In the genomic region with DNA sequence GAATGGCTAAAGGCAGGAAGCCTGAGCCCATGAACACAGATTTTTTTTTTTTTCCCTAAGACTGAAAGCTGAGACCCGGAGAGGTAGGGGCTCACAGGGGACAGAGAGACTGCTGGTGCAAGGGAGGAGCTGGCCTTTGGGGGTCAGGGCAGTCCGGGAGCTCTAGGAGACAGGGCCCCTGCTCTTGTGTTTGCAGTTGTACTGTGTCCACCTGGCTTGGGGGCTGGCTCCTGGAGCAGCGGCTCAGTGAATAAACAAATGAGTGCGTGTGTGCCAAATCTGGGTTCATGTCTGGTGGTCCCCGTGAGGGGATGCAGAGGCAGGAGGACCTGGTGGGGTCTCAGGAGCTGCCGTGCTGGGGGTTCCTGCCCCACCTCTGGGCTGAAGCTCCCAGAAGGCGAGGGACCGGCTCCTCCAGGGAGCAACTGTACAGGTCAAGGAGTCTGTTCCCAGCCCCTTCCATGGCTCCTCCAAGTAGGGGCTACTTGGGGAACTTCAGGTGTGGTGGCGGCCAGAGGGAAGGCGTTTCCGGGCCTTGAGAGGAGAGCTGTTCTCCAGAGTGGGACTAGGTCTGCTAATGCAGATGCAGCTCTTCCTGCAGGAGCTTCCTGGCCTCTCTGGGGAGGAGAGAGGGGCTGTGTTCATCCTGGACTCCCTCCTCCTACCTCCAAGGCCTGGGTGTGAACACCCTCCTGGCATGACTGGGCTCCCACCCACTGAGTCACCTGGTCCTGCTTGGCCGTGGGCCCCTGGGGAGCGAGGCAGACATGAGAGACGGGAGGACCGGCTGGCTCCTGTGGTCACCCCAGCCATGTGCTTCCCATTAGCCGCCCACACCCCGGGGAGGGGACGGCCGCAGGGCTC, we compare ENCODE assay signal across 1 cellular context.
TF ChIP-seq lines count a peak whose summit lies in the region.

No MANE protein-coding gene starts in this region.

TF ChIP-seq in HepG2, 621 proteins besides CTCF, POLR2A, EP300 and RAD21 (continued from another document and continues in another):
- TF ChIP-seq, protein P1, sequence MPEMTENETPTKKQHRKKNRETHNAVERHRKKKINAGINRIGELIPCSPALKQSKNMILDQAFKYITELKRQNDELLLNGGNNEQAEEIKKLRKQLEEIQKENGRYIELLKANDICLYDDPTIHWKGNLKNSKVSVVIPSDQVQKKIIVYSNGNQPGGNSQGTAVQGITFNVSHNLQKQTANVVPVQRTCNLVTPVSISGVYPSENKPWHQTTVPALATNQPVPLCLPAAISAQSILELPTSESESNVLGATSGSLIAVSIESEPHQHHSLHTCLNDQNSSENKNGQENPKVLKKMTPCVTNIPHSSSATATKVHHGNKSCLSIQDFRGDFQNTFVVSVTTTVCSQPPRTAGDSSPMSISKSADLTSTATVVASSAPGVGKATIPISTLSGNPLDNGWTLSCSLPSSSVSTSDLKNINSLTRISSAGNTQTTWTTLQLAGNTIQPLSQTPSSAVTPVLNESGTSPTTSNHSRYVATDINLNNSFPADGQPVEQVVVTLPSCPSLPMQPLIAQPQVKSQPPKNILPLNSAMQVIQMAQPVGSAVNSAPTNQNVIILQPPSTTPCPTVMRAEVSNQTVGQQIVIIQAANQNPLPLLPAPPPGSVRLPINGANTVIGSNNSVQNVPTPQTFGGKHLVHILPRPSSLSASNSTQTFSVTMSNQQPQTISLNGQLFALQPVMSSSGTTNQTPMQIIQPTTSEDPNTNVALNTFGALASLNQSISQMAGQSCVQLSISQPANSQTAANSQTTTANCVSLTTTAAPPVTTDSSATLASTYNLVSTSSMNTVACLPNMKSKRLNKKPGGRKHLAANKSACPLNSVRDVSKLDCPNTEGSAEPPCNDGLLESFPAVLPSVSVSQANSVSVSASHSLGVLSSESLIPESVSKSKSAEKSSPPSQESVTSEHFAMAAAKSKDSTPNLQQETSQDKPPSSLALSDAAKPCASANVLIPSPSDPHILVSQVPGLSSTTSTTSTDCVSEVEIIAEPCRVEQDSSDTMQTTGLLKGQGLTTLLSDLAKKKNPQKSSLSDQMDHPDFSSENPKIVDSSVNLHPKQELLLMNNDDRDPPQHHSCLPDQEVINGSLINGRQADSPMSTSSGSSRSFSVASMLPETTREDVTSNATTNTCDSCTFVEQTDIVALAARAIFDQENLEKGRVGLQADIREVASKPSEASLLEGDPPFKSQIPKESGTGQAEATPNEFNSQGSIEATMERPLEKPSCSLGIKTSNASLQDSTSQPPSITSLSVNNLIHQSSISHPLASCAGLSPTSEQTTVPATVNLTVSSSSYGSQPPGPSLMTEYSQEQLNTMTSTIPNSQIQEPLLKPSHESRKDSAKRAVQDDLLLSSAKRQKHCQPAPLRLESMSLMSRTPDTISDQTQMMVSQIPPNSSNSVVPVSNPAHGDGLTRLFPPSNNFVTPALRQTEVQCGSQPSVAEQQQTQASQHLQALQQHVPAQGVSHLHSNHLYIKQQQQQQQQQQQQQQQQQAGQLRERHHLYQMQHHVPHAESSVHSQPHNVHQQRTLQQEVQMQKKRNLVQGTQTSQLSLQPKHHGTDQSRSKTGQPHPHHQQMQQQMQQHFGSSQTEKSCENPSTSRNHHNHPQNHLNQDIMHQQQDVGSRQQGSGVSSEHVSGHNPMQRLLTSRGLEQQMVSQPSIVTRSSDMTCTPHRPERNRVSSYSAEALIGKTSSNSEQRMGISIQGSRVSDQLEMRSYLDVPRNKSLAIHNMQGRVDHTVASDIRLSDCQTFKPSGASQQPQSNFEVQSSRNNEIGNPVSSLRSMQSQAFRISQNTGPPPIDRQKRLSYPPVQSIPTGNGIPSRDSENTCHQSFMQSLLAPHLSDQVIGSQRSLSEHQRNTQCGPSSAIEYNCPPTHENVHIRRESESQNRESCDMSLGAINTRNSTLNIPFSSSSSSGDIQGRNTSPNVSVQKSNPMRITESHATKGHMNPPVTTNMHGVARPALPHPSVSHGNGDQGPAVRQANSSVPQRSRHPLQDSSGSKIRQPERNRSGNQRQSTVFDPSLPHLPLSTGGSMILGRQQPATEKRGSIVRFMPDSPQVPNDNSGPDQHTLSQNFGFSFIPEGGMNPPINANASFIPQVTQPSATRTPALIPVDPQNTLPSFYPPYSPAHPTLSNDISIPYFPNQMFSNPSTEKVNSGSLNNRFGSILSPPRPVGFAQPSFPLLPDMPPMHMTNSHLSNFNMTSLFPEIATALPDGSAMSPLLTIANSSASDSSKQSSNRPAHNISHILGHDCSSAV (CRISPR knock-in tag; IDR thresholded peaks at IDR 0.05; ENCODE audit: borderline replicate concordance): no peak
- TF ChIP-seq ZNF331 (CRISPR knock-in tag; IDR thresholded peaks at IDR 0.05) (peak; percentile 79; the same call in 1 of the 2 replicates), ZNF747 (CRISPR knock-in tag; IDR thresholded peaks at IDR 0.05; ENCODE audit: borderline replicate concordance) (peak; percentile 70), HMGA1 (CRISPR knock-in tag; conservative IDR thresholded peaks at IDR 0.05) (no peak), RFXAP (CRISPR knock-in tag; IDR thresholded peaks at IDR 0.05; ENCODE audit: borderline replicate concordance) (no peak; the same call in 1 of the 2 replicates), ZFP36L1 (CRISPR knock-in tag; IDR thresholded peaks at IDR 0.05) (peak; percentile 69; the same call in 1 of the 2 replicates), SMAD1 (CRISPR knock-in tag; IDR thresholded peaks at IDR 0.05; ENCODE audit: borderline replicate concordance, low read depth) (peak; percentile 90; the same call in 1 of the 2 replicates), MBNL3 (CRISPR knock-in tag; conservative IDR thresholded peaks at IDR 0.05) (no peak), ZFP36 (IDR thresholded peaks at IDR 0.05; ENCODE audit: borderline replicate concordance, low read depth, low read length, partially characterized antibody) (no peak), ZFAT (CRISPR knock-in tag; conservative IDR thresholded peaks at IDR 0.05) (no peak), SNAI1 (CRISPR knock-in tag; IDR thresholded peaks at IDR 0.05; ENCODE audit: borderline replicate concordance) (no peak), ZNF3 (CRISPR knock-in tag; IDR thresholded peaks at IDR 0.05) (no peak), ATF1 (CRISPR knock-in tag; IDR thresholded peaks at IDR 0.05) (no peak), GATAD1 (CRISPR knock-in tag; IDR thresholded peaks at IDR 0.05) (peak; percentile 16; the same call in 1 of the 2 replicates), MED8 (CRISPR knock-in tag; IDR thresholded peaks at IDR 0.05; ENCODE audit: insufficient replicate concordance) (no peak), ZNF205 (CRISPR knock-in tag; IDR thresholded peaks at IDR 0.05) (peak; percentile 66; the same call in 1 of the 2 replicates), ZNF225 (CRISPR knock-in tag; IDR thresholded peaks at IDR 0.05) (peak; percentile 60; the same call in 1 of the 2 replicates), PPARG (CRISPR knock-in tag; conservative IDR thresholded peaks at IDR 0.05) (0 out of 2 replicates have a peak, but pooled peaks have one; percentile 53), ZNF33A (CRISPR knock-in tag; IDR thresholded peaks at IDR 0.05; ENCODE audit: borderline replicate concordance) (no peak), ZFYVE20 (CRISPR knock-in tag; IDR thresholded peaks at IDR 0.05; ENCODE audit: borderline replicate concordance, low read depth) (no peak), TEAD3 (CRISPR knock-in tag; optimal IDR thresholded peaks at IDR 0.05; ENCODE audit: borderline replicate concordance) (peak; percentile 72), MED13 (CRISPR knock-in tag; IDR thresholded peaks at IDR 0.05) (no peak), MAF1 (CRISPR knock-in tag; IDR thresholded peaks at IDR 0.05; ENCODE audit: borderline replicate concordance) (0 out of 2 replicates have a peak, but pooled peaks have one; percentile 40), NFIC (IDR thresholded peaks at IDR 0.05; ENCODE audit: low read length) (no peak), ZC3H13 (CRISPR knock-in tag; IDR thresholded peaks at IDR 0.05) (0 out of 2 replicates have a peak, but pooled peaks have one; percentile 43), RAD51 (IDR thresholded peaks at IDR 0.05; ENCODE audit: borderline replicate concordance) (no peak), U2AF1 (optimal IDR thresholded peaks at IDR 0.05; ENCODE audit: low read depth, low read length) (peak; percentile 81), ZBTB20 (CRISPR knock-in tag; IDR thresholded peaks at IDR 0.05; ENCODE audit: borderline replicate concordance, low read depth) (peak; percentile 75), BHLHE40 (IDR thresholded peaks at IDR 0.05; ENCODE audit: low read length) (no peak)
- TF ChIP-seq, protein P2, sequence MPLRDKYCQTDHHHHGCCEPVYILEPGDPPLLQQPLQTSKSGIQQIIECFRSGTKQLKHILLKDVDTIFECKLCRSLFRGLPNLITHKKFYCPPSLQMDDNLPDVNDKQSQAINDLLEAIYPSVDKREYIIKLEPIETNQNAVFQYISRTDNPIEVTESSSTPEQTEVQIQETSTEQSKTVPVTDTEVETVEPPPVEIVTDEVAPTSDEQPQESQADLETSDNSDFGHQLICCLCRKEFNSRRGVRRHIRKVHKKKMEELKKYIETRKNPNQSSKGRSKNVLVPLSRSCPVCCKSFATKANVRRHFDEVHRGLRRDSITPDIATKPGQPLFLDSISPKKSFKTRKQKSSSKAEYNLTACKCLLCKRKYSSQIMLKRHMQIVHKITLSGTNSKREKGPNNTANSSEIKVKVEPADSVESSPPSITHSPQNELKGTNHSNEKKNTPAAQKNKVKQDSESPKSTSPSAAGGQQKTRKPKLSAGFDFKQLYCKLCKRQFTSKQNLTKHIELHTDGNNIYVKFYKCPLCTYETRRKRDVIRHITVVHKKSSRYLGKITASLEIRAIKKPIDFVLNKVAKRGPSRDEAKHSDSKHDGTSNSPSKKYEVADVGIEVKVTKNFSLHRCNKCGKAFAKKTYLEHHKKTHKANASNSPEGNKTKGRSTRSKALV (CRISPR knock-in tag; IDR thresholded peaks at IDR 0.05): no peak; the same call in 1 of the 2 replicates
- TF ChIP-seq, protein P3, sequence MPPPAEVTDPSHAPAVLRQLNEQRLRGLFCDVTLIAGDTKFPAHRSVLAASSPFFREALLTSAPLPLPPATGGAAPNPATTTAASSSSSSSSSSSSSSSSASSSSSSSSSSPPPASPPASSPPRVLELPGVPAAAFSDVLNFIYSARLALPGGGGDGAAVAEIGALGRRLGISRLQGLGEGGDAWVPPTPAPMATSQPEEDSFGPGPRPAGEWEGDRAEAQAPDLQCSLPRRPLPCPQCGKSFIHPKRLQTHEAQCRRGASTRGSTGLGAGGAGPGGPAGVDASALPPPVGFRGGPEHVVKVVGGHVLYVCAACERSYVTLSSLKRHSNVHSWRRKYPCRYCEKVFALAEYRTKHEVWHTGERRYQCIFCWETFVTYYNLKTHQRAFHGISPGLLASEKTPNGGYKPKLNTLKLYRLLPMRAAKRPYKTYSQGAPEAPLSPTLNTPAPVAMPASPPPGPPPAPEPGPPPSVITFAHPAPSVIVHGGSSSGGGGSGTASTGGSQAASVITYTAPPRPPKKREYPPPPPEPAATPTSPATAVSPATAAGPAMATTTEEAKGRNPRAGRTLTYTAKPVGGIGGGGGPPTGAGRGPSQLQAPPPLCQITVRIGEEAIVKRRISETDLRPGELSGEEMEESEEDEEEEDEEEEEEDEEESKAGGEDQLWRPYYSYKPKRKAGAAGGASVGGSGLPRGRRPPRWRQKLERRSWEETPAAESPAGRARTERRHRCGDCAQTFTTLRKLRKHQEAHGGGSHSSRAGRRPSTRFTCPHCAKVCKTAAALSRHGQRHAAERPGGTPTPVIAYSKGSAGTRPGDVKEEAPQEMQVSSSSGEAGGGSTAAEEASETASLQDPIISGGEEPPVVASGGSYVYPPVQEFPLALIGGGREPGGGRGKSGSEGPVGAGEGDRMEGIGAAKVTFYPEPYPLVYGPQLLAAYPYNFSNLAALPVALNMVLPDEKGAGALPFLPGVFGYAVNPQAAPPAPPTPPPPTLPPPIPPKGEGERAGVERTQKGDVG (CRISPR knock-in tag; IDR thresholded peaks at IDR 0.05; ENCODE audit: borderline replicate concordance): peak; percentile 66; the same call in 1 of the 2 replicates
- TF ChIP-seq, protein P4, sequence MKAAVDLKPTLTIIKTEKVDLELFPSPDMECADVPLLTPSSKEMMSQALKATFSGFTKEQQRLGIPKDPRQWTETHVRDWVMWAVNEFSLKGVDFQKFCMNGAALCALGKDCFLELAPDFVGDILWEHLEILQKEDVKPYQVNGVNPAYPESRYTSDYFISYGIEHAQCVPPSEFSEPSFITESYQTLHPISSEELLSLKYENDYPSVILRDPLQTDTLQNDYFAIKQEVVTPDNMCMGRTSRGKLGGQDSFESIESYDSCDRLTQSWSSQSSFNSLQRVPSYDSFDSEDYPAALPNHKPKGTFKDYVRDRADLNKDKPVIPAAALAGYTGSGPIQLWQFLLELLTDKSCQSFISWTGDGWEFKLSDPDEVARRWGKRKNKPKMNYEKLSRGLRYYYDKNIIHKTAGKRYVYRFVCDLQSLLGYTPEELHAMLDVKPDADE (CRISPR knock-in tag; IDR thresholded peaks at IDR 0.05): 0 out of 2 replicates have a peak, but pooled peaks have one; percentile 64
- TF ChIP-seq, protein P5, sequence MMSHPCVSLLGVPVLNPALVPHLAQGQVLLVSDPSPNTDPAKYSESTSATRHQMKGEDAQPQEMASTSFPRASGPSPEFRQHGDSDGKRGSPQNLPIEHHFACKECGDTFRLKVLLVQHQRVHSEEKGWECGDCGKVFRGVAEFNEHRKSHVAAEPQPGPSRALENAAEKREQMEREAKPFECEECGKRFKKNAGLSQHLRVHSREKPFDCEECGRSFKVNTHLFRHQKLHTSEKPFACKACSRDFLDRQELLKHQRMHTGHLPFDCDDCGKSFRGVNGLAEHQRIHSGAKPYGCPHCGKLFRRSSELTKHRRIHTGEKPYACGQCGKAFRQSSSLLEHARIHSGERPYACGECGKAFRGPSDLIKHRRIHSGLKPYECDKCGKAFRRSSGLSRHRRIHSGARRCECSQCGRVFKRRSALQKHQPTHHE (CRISPR knock-in tag; IDR thresholded peaks at IDR 0.05; ENCODE audit: borderline replicate concordance): peak; percentile 66; the same call in 1 of the 2 replicates
- TF ChIP-seq, protein P6, sequence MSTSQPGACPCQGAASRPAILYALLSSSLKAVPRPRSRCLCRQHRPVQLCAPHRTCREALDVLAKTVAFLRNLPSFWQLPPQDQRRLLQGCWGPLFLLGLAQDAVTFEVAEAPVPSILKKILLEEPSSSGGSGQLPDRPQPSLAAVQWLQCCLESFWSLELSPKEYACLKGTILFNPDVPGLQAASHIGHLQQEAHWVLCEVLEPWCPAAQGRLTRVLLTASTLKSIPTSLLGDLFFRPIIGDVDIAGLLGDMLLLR (CRISPR knock-in tag; IDR thresholded peaks at IDR 0.05): no peak; the same call in 1 of the 2 replicates
- TF ChIP-seq, protein P7, sequence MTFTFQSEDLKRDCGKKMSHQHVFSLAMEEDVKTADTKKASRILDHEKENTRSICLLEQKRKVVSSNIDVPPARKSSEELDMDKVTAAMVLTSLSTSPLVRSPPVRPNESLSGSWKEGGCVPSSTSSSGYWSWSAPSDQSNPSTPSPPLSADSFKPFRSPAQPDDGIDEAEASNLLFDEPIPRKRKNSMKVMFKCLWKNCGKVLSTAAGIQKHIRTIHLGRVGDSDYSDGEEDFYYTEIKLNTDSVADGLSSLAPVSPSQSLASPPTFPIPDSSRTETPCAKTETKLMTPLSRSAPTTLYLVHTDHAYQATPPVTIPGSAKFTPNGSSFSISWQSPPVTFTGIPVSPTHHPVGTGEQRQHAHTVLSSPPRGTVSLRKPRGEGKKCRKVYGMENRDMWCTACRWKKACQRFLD (CRISPR knock-in tag; IDR thresholded peaks at IDR 0.05; ENCODE audit: borderline replicate concordance): peak; percentile 32; the same call in 1 of the 2 replicates
